29 cellular contexts compared by ENCODE assay signal in genomic region chr20:15036938-15037337, GRCh38.
"Had no signal": no experiment of that assay in that cellular context is flagged by ENCODE, and none has a peak within 500 bp of the region (broad histone marks: within the 10 kb centered on the region; RNA-seq: fewer than 3 reads in every experiment).

No MANE protein-coding gene starts in this region.

- H3K4me1 ChIP-seq: adrenal gland had no signal

- H3K27me3 Mint-ChIP-seq: activated CD4-positive, alpha-beta T cell treated with anti-CD3 and anti-CD28 coated beads, Interleukin-2, amount 10 ng/mL, durations not matched to agents 24 days and 14 days; activated naive CD4-positive, alpha-beta T cell treated with anti-CD3 and anti-CD28 coated beads, Interleukin-2, amount 50 U/mL, for 24 hours; activated T-cell treated with anti-CD3 and anti-CD28 coated beads, Interleukin-2, amount 50 U/mL, for 24 hours; brain had no signal

- H3K36me3 ChIP-seq: adrenal gland had no signal

- ATAC-seq: activated CD8-positive, alpha-beta T cell treated with anti-CD3 and anti-CD28 coated beads for 36 hours; Right ventricle myocardium inferior; SK-N-SH treated with all-trans-retinoic acid at 6 μM for 48 hours had no signal

- H3K27ac Mint-ChIP-seq: activated CD4-positive, alpha-beta T cell treated with anti-CD3 and anti-CD28 coated beads, Interleukin-2, amount 10 ng/mL, durations not matched to agents 24 days and 14 days; activated CD8-positive, alpha-beta T cell treated with anti-CD3 and anti-CD28 coated beads for 36 hours; activated naive CD4-positive, alpha-beta T cell treated with anti-CD3 and anti-CD28 coated beads, Interleukin-2, amount 50 U/mL, for 24 hours; activated T-cell treated with anti-CD3 and anti-CD28 coated beads, Interleukin-2, amount 50 U/mL, for 24 hours; activated T-helper 2 cell treated with anti-CD3 and anti-CD28 coated beads, Interferon-gamma antibody, Interleukin-2, Interleukin-4, amounts not matched to agents 10 μg/mL and 5 μg/mL and 100 μg/mL, durations not matched to agents 14 hours and 24 hours and 36 hours; brain had no signal

- H3K27me3 ChIP-seq: adrenal gland had no signal

- H3K9me3 ChIP-seq: adrenal gland had no signal

- H3K9me3 Mint-ChIP-seq: activated CD4-positive, alpha-beta T cell treated with anti-CD3 and anti-CD28 coated beads, Interleukin-2, amount 10 ng/mL, durations not matched to agents 24 days and 14 days; activated CD8-positive, alpha-beta T cell treated with anti-CD3 and anti-CD28 coated beads for 36 hours; activated naive CD4-positive, alpha-beta T cell treated with anti-CD3 and anti-CD28 coated beads, Interleukin-2, amount 50 U/mL, for 24 hours; brain had no signal

- H2AFZ ChIP-seq: PC-9 had no signal

- H3K4me1 Mint-ChIP-seq: activated CD4-positive, alpha-beta T cell treated with anti-CD3 and anti-CD28 coated beads, Interleukin-2, amount 10 ng/mL, durations not matched to agents 24 days and 14 days; activated naive CD4-positive, alpha-beta T cell treated with anti-CD3 and anti-CD28 coated beads, Interleukin-2, amount 50 U/mL, for 24 hours; brain had no signal

- H3K36me3 Mint-ChIP-seq: activated naive CD4-positive, alpha-beta T cell treated with anti-CD3 and anti-CD28 coated beads, Interleukin-2, amount 50 U/mL, for 24 hours; brain had no signal

- H3K27ac ChIP-seq: adrenal gland, PC-9, RWPE1 had no signal

- H3K4me2 ChIP-seq: PC-9 had no signal

- DNase-seq: activated CD4-positive, alpha-beta T cell treated with anti-CD3 and anti-CD28 coated beads, Interleukin-2, amount 10 ng/mL, durations not matched to agents 24 days and 14 days; activated CD4-positive, alpha-beta T cell treated with anti-CD3 and anti-CD28 coated beads, Interleukin-2, amount 50 U/mL, for 4 hours; activated CD8-positive, alpha-beta T cell treated with anti-CD3 and anti-CD28 coated beads for 36 hours; activated gamma-delta T cell; activated naive CD4-positive, alpha-beta T cell treated with Interleukin-2 at 50 U/mL for 16 hours; activated T-cell treated with anti-CD3 and anti-CD28 coated beads, Interleukin-2, amount 50 U/mL, for 24 hours; adrenal gland; caudate nucleus; KG1; NCI-H1092 treated with DMSO at 0.1 percent for 48 hours; NCI-H146; NCI-H187; NCI-H2029 treated with DMSO at 0.1 percent for 48 hours; NCI-H2107; NCI-H2171; NCI-H510A; NCI-H526; NCI-H748 treated with DMSO at 0.1 percent for 48 hours; PC-9; SIG-M5; T-helper 1 cell; T-helper 2 cell; T-helper 9 cell had no signal

- H3K4me3 Mint-ChIP-seq: activated CD4-positive, alpha-beta T cell treated with anti-CD3 and anti-CD28 coated beads, Interleukin-2, amount 10 ng/mL, durations not matched to agents 24 days and 14 days; activated CD8-positive, alpha-beta T cell treated with anti-CD3 and anti-CD28 coated beads for 36 hours; activated naive CD4-positive, alpha-beta T cell treated with anti-CD3 and anti-CD28 coated beads, Interleukin-2, amount 50 U/mL, for 24 hours; activated T-cell treated with anti-CD3 and anti-CD28 coated beads, Interleukin-2, amount 50 U/mL, for 24 hours; brain had no signal

- H3K4me3 ChIP-seq: adrenal gland, PC-9 had no signal
